ENCODE assay signal across 14 cellular contexts in genomic region chr9:120923620-120924328, GRCh38.
DNase-seq lines count a peak whose midpoint lies in the region; ATAC-seq lines count a peak whose summit lies in the region.
"Had no signal": no experiment of that assay in that cellular context is flagged by ENCODE, and none has a peak within 500 bp of the region (broad histone marks: within the 10 kb centered on the region; RNA-seq: fewer than 3 reads in every experiment).

No MANE protein-coding gene starts in this region.

- peak; percentile 7 to 15 for DNase-seq in activated CD4-positive, alpha-beta T cell treated with anti-CD3 and anti-CD28 coated beads for 4 hours
- DNase-seq in activated CD4-positive, alpha-beta T cell treated with anti-CD3 and anti-CD28 coated beads for 48 hours: no peak
- peak; percentile 41 for DNase-seq in NCI-H82 treated with DMSO at 0.1 percent for 48 hours (lab: John Stamatoyannopoulos, UW; ENCODE audit: unreplicated experiment)
- DNase-seq in central memory CD8-positive, alpha-beta T cell (ENCODE audit: low spot score in 2 of 2): no peak
- DNase-seq in stimulated activated effector memory CD8-positive, alpha-beta T cell treated with anti-CD3 and anti-CD28 coated beads, Interleukin-12 subunit alpha, Interleukin-12 subunit beta, amount 100 ng/mL, for 72 hours (ENCODE audit: low spot score in 2 of 2): no peak
- no peak for DNase-seq in amniotic stem cell (lab: John Stamatoyannopoulos, UW)
- no peak for DNase-seq in DMS53 (lab: John Stamatoyannopoulos, UW)
- DNase-seq: DMS153, left cardiac atrium, PC-3, upper lobe of right lung had no signal

- peak overlapping the region; percentile 97 for H3K27ac Mint-ChIP-seq in central memory CD8-positive, alpha-beta T cell (ENCODE audit: low read depth)
- peak overlapping the region; percentile 100 for H3K27ac Mint-ChIP-seq in stimulated activated effector memory CD8-positive, alpha-beta T cell treated with anti-CD3 and anti-CD28 coated beads, Interleukin-12 subunit alpha, Interleukin-12 subunit beta, amount 100 ng/mL, for 72 hours

- peaks cover 47% of the 10 kb centered on the region for H3K36me3 Mint-ChIP-seq in central memory CD8-positive, alpha-beta T cell (ENCODE audit: insufficient read depth)
- H3K36me3 Mint-ChIP-seq in stimulated activated effector memory CD8-positive, alpha-beta T cell treated with anti-CD3 and anti-CD28 coated beads, Interleukin-12 subunit alpha, Interleukin-12 subunit beta, amount 100 ng/mL, for 72 hours: peaks cover 94% of the 10 kb centered on the region
- H3K36me3 Mint-ChIP-seq: brain had no signal

- H3K27me3 Mint-ChIP-seq in central memory CD8-positive, alpha-beta T cell: no peaks in the 10 kb centered on the region

- H3K4me1 Mint-ChIP-seq in central memory CD8-positive, alpha-beta T cell: peaks cover 95% of the 10 kb centered on the region
- H3K4me1 Mint-ChIP-seq in stimulated activated effector memory CD8-positive, alpha-beta T cell treated with anti-CD3 and anti-CD28 coated beads, Interleukin-12 subunit alpha, Interleukin-12 subunit beta, amount 100 ng/mL, for 72 hours: peaks cover 81% of the 10 kb centered on the region

- no peak for ATAC-seq in central memory CD8-positive, alpha-beta T cell (replicated peaks; ENCODE audit: extremely low read depth, poor library complexity, severe bottlenecking)
- ATAC-seq in stimulated activated effector memory CD8-positive, alpha-beta T cell treated with anti-CD3 and anti-CD28 coated beads, Interleukin-12 subunit alpha, Interleukin-12 subunit beta, amount 100 ng/mL, for 72 hours: no peak
- ATAC-seq in GM21786 (IDR thresholded peaks at IDR 0.05; ENCODE audit: unreplicated experiment): no peak
- ATAC-seq: A549, left cardiac atrium, PC-3, upper lobe of right lung had no signal

- peak overlapping the region; percentile 93 for H3K4me3 Mint-ChIP-seq in central memory CD8-positive, alpha-beta T cell
- H3K4me3 Mint-ChIP-seq in stimulated activated effector memory CD8-positive, alpha-beta T cell treated with anti-CD3 and anti-CD28 coated beads, Interleukin-12 subunit alpha, Interleukin-12 subunit beta, amount 100 ng/mL, for 72 hours: peak overlapping the region; percentile 87
- H3K4me3 Mint-ChIP-seq: brain had no signal

- H3K9me3 Mint-ChIP-seq in central memory CD8-positive, alpha-beta T cell: no peaks in the 10 kb centered on the region
- no peaks in the 10 kb centered on the region for H3K9me3 Mint-ChIP-seq in stimulated activated effector memory CD8-positive, alpha-beta T cell treated with anti-CD3 and anti-CD28 coated beads, Interleukin-12 subunit alpha, Interleukin-12 subunit beta, amount 100 ng/mL, for 72 hours

Comparison
In these comparisons a context has a peak if more than half of its experiments do, and no peak if none do; other contexts are left out.
1. DNase-seq: peak in activated CD4-positive, alpha-beta T cell treated with anti-CD3 and anti-CD28 coated beads for 4 hours (2 of 2) and NCI-H82 treated with DMSO at 0.1 percent for 48 hours (single experiment); none in activated CD4-positive, alpha-beta T cell treated with anti-CD3 and anti-CD28 coated beads for 48 hours (single experiment), central memory CD8-positive, alpha-beta T cell (0 of 2), stimulated activated effector memory CD8-positive, alpha-beta T cell treated with anti-CD3 and anti-CD28 coated beads, Interleukin-12 subunit alpha, Interleukin-12 subunit beta, amount 100 ng/mL, for 72 hours (0 of 2), amniotic stem cell (single experiment) and DMS53 (single experiment).